In genomic region chr1:110783292-110783918, GRCh38 we compare ENCODE assay signal across 8 cellular contexts.
DNase-seq lines count a peak whose midpoint lies in the region; ATAC-seq and TF ChIP-seq lines count a peak whose summit lies in the region.

No MANE protein-coding gene starts in this region.

- H3K36me3 ChIP-seq in GM23338 (ENCODE audit: insufficient read depth) (no peaks in the 10 kb centered on the region), liver (ENCODE audit: control insufficient read depth in 4 of 4, insufficient read depth in 3 of 4, low read depth in 1 of 4, low read length in 3 of 4) (no peaks in the 10 kb centered on the region)

- H3K36me3 Mint-ChIP-seq in GM23338 (ENCODE audit: low read depth): no peaks in the 10 kb centered on the region; the same call in 2 of the 3 replicates

- H4K20me1 ChIP-seq in GM23338 (replicated peaks; ENCODE audit: insufficient read depth): no peaks in the 10 kb centered on the region

- peaks cover 12% of the 10 kb centered on the region for H3K27me3 Mint-ChIP-seq in GM23338 (ENCODE audit: insufficient read depth, low read depth, poor library complexity)

- H3K4me3 ChIP-seq in AG10803 (ENCODE audit: low read length) (no peak overlapping the region), GM23338 (no peak overlapping the region), liver (ENCODE audit: low read depth in 1 of 3, low read length in 3 of 3) (no peak overlapping the region)

- peaks cover 9% of the 10 kb centered on the region for H3K4me1 Mint-ChIP-seq in GM23338

- DNase-seq in AG10803 (ENCODE audit: low read depth) (peak; percentile 42), GM23338 (ENCODE audit: low spot score) (peak; percentile 72), NCI-H345 treated with DMSO at 0.1 percent for 48 hours (lab: John Stamatoyannopoulos, UW; ENCODE audit: unreplicated experiment) (peak; percentile 48), dedifferentiated amniotic fluid mesenchymal stem cell (ENCODE audit: extremely low spot score) (peak; percentile 39)
- DNase-seq in activated CD4-positive, alpha-beta T cell treated with anti-CD3 and anti-CD28 coated beads for 1 hour: peak; percentile 46
- DNase-seq in stimulated activated CD8-positive, alpha-beta memory T cell treated with anti-CD3 and anti-CD28 coated beads, Interleukin-12 subunit alpha, Interleukin-12 subunit beta, amount 100 ng/mL, for 4 hours (ENCODE audit: low read depth): peak; percentile 19

- no peaks in the 10 kb centered on the region for H3K79me2 ChIP-seq in GM23338 (replicated peaks; ENCODE audit: insufficient read depth)

- no peak overlapping the region for H3K27ac ChIP-seq in GM23338 (ENCODE audit: low read depth)
- no peak overlapping the region for H3K27ac ChIP-seq in liver (ENCODE audit: low read depth in 1 of 2, low read length in 2 of 2)

- H3K27me3 ChIP-seq in GM23338 (ENCODE audit: insufficient read depth) (peaks cover 16% of the 10 kb centered on the region), liver (ENCODE audit: control insufficient read depth in 4 of 4, insufficient read depth in 4 of 4, low read length in 3 of 4) (peaks cover 0 to 5% (median 1%) of the 10 kb centered on the region in 4 donors)

- no peak overlapping the region for H3K27ac Mint-ChIP-seq in GM23338

- no peaks in the 10 kb centered on the region for H3F3A ChIP-seq in GM23338 (replicated peaks; ENCODE audit: low read depth)

- H3K4me3 Mint-ChIP-seq in GM23338: no peak overlapping the region

- TF ChIP-seq RAD21 in liver (IDR thresholded peaks at IDR 0.05): peak; percentile 92 to 97

- peak; percentile 99 for TF ChIP-seq CTCF in AG10803 (conservative IDR thresholded peaks at IDR 0.05; ENCODE audit: low read length)
- peak; percentile 89 to 96 for TF ChIP-seq CTCF in GM23338 (conservative IDR thresholded peaks at IDR 0.05; ENCODE audit: low read depth in 2 of 2)
- TF ChIP-seq CTCF in liver (IDR thresholded peaks at IDR 0.05; ENCODE audit: low read depth, low read length, missing input control): peak; percentile 95

- WGBS in liver: 3% methylated on average over 5 of the region's 5 CpGs

- H3K4me2 ChIP-seq in GM23338: no peak overlapping the region

- ATAC-seq in GM23338 (peak; percentile 47), GM21447 (IDR thresholded peaks at IDR 0.05; ENCODE audit: unreplicated experiment) (no peak)

- H2AFZ ChIP-seq in GM23338: no peak overlapping the region

- H3K9ac ChIP-seq in liver (ENCODE audit: low read depth in 1 of 2, low read length in 2 of 2): no peak overlapping the region

- H3K4me1 ChIP-seq in GM23338 (ENCODE audit: insufficient read depth) (peaks cover 5% of the 10 kb centered on the region; the same call in 1 of the 2 replicates), liver (ENCODE audit: control insufficient read depth in 4 of 4, insufficient read depth in 4 of 4, low read length in 3 of 4) (no peaks in the 10 kb centered on the region)

- H3K9me2 ChIP-seq in GM23338 (ENCODE audit: insufficient read depth): no peaks in the 10 kb centered on the region

- no peaks in the 10 kb centered on the region for H3K9me3 Mint-ChIP-seq in GM23338

- H3K9me3 ChIP-seq in liver (ENCODE audit: control insufficient read depth in 4 of 4, low read length in 3 of 4): peaks cover 0 to 2% (median 0%) of the 10 kb centered on the region in 4 donors

TF ChIP-seq in GM23338, 12 proteins besides CTCF, POLR2A, EP300 and RAD21:
- TF ChIP-seq EZH2 (IDR thresholded peaks at IDR 0.05; ENCODE audit: low read depth, unreplicated experiment): no peak
- TF ChIP-seq NANOG (IDR thresholded peaks at IDR 0.05; ENCODE audit: borderline replicate concordance): no peak

TF ChIP-seq in liver, 16 proteins besides CTCF, POLR2A, EP300 and RAD21:
- TF ChIP-seq MAX (IDR thresholded peaks at IDR 0.05): no peak
- TF ChIP-seq RXRA (IDR thresholded peaks at IDR 0.05): no peak
- TF ChIP-seq REST (IDR thresholded peaks at IDR 0.05): no peak
- no peak for TF ChIP-seq HNF4G (IDR thresholded peaks at IDR 0.05)
- no peak for TF ChIP-seq YY1 (IDR thresholded peaks at IDR 0.05)
- TF ChIP-seq EGR1 (IDR thresholded peaks at IDR 0.05; ENCODE audit: low read depth in 2 of 2): no peak
- TF ChIP-seq ZBTB33 (IDR thresholded peaks at IDR 0.05): no peak
- no peak for TF ChIP-seq HNF4A (conservative IDR thresholded peaks at IDR 0.05)
- no peak for TF ChIP-seq FOXA1 (IDR thresholded peaks at IDR 0.05)

Comparison
In these comparisons a context has a peak if more than half of its experiments do, and no peak if none do; other contexts are left out.
1. DNase-seq: peak in every context shown above with its lines; median percentile 72 in GM23338; 48 in NCI-H345 treated with DMSO at 0.1 percent for 48 hours; 46 in activated CD4-positive, alpha-beta T cell treated with anti-CD3 and anti-CD28 coated beads for 1 hour; 42 in AG10803; 39 in dedifferentiated amniotic fluid mesenchymal stem cell; 19 in stimulated activated CD8-positive, alpha-beta memory T cell treated with anti-CD3 and anti-CD28 coated beads, Interleukin-12 subunit alpha, Interleukin-12 subunit beta, amount 100 ng/mL, for 4 hours.